In genomic region chr5:36502608-36503007, GRCh38 we compare ENCODE assay signal across 12 cellular contexts.
A peak's percentile ranks its signal among the peaks of the same experiment; 100 is the strongest.
DNase-seq lines count a peak whose midpoint lies in the region; ATAC-seq and TF ChIP-seq lines count a peak whose summit lies in the region.
"Had no signal": no experiment of that assay in that cellular context is flagged by ENCODE, and none has a peak within 500 bp of the region (broad histone marks: within the 10 kb centered on the region; RNA-seq: fewer than 3 reads in every experiment).

No MANE protein-coding gene starts in this region.

- WGBS in body of pancreas, 2 donors = 32 to 33% methylated on average over 6 of the region's 6 CpGs

- H3K27me3 ChIP-seq in body of pancreas = no peaks in the 10 kb centered on the region
- no peaks in the 10 kb centered on the region for H3K27me3 ChIP-seq in CD4-positive, alpha-beta memory T cell (ENCODE audit: insufficient read depth, low read length)

- H3K4me3 ChIP-seq in AG09309 (ENCODE audit: control insufficient read depth, low read depth, low read length) = no peak overlapping the region
- H3K4me3 ChIP-seq in body of pancreas = no peak overlapping the region
- H3K4me3 ChIP-seq in CD4-positive, alpha-beta memory T cell (ENCODE audit: low read length in 2 of 2) = no peak overlapping the region

- no peak for TF ChIP-seq CTCF in AG09309 (IDR thresholded peaks at IDR 0.05; ENCODE audit: control insufficient read depth, insufficient read depth, low read depth, low read length, missing control alignments)
- no peak for TF ChIP-seq CTCF in body of pancreas (IDR thresholded peaks at IDR 0.05)

- H3K9me3 ChIP-seq in body of pancreas = no peaks in the 10 kb centered on the region
- H3K9me3 ChIP-seq in CD4-positive, alpha-beta memory T cell (ENCODE audit: control insufficient read depth in 1 of 2, low read length in 2 of 2) = no peaks in the 10 kb centered on the region

- POLR2A ChIA-PET in CD4-positive, alpha-beta memory T cell (lab: Charles Lee; ENCODE audit: partially characterized antibody) = no interaction called here

- no peaks in the 10 kb centered on the region for H3K4me1 Mint-ChIP-seq in CD4-positive, alpha-beta memory T cell
- H3K4me1 Mint-ChIP-seq: naive thymus-derived CD8-positive, alpha-beta T cell; stimulated activated naive CD8-positive, alpha-beta T cell treated with anti-CD3 and anti-CD28 coated beads, Interleukin-15, amount 100 ng/mL, for 72 hours had no signal

- no peaks in the 10 kb centered on the region for H3K4me1 ChIP-seq in body of pancreas
- no peaks in the 10 kb centered on the region for H3K4me1 ChIP-seq in CD4-positive, alpha-beta memory T cell (ENCODE audit: insufficient read depth, low read length)

- DNase-seq in AG09309 (ENCODE audit: low read depth) (peak; percentile 82), LoVo (ENCODE audit: low spot score) (peak; percentile 94), body of pancreas (peak in 2 of 4 donors; percentile 16 to 18), left lobe of liver (ENCODE audit: low spot score) (no peak), germinal center (ENCODE audit: low spot score) (no peak)
- DNase-seq in CD4-positive, alpha-beta memory T cell = no peak
- DNase-seq: activated T-cell treated with anti-CD3 and anti-CD28 coated beads, Interleukin-2, amount 50 U/mL, for 1 hour; naive thymus-derived CD8-positive, alpha-beta T cell; stimulated activated naive CD8-positive, alpha-beta T cell treated with anti-CD3 and anti-CD28 coated beads, Interleukin-15, amount 100 ng/mL, for 72 hours had no signal

- intact Hi-C loops in body of pancreas (cut with DNase I) = no loop called here
- intact Hi-C loops in CD4-positive, alpha-beta memory T cell (cut with micrococcal nuclease) = no loop called here

- CTCF ChIA-PET in CD4-positive, alpha-beta memory T cell (lab: Charles Lee; ENCODE audit: partially characterized antibody) = interaction anchor here (0.6 to 1.0 kb wide), 3 partner anchors 11 to 423 kb away, joined by 3 read pairs; no protein-coding TSS in a partner anchor

- H3K36me3 ChIP-seq in body of pancreas (replicated peaks in 1 of 2; ENCODE audit: insufficient read depth in 1 of 2, low read depth in 2 of 2) = no peaks in the 10 kb centered on the region
- no peaks in the 10 kb centered on the region for H3K36me3 ChIP-seq in CD4-positive, alpha-beta memory T cell (ENCODE audit: insufficient read depth, low read length)

- no peak overlapping the region for H3K27ac Mint-ChIP-seq in CD4-positive, alpha-beta memory T cell
- H3K27ac Mint-ChIP-seq: stimulated activated naive CD8-positive, alpha-beta T cell treated with anti-CD3 and anti-CD28 coated beads, Interleukin-15, amount 100 ng/mL, for 72 hours had no signal

- H3K9me3 Mint-ChIP-seq in CD4-positive, alpha-beta memory T cell = no peaks in the 10 kb centered on the region
- H3K9me3 Mint-ChIP-seq: naive thymus-derived CD8-positive, alpha-beta T cell; stimulated activated naive CD8-positive, alpha-beta T cell treated with anti-CD3 and anti-CD28 coated beads, Interleukin-15, amount 100 ng/mL, for 72 hours had no signal

- no peak for TF ChIP-seq POLR2A in body of pancreas (IDR thresholded peaks at IDR 0.05)

- ATAC-seq in body of pancreas (peak; percentile 70), left lobe of liver (peak; percentile 60), GM19463 (IDR thresholded peaks at IDR 0.05; ENCODE audit: unreplicated experiment) (no peak), GM19467 (IDR thresholded peaks at IDR 0.05; ENCODE audit: unreplicated experiment) (no peak)
- ATAC-seq: naive thymus-derived CD8-positive, alpha-beta T cell; stimulated activated naive CD8-positive, alpha-beta T cell treated with anti-CD3 and anti-CD28 coated beads, Interleukin-15, amount 100 ng/mL, for 72 hours had no signal

- H3K27ac ChIP-seq in body of pancreas = no peak overlapping the region
- no peak overlapping the region for H3K27ac ChIP-seq in CD4-positive, alpha-beta memory T cell (ENCODE audit: low read depth, low read length)
- H3K27ac ChIP-seq: C4-2B had no signal

- no peaks in the 10 kb centered on the region for H3K36me3 Mint-ChIP-seq in CD4-positive, alpha-beta memory T cell
- H3K36me3 Mint-ChIP-seq: naive thymus-derived CD8-positive, alpha-beta T cell had no signal

- H3K27me3 Mint-ChIP-seq in CD4-positive, alpha-beta memory T cell = peaks cover 2 to 4% of the 10 kb centered on the region in 2 donors

- no peak overlapping the region for H3K4me3 Mint-ChIP-seq in CD4-positive, alpha-beta memory T cell
- H3K4me3 Mint-ChIP-seq: naive thymus-derived CD8-positive, alpha-beta T cell; stimulated activated naive CD8-positive, alpha-beta T cell treated with anti-CD3 and anti-CD28 coated beads, Interleukin-15, amount 100 ng/mL, for 72 hours had no signal

Comparison
In these comparisons a context has a peak if more than half of its experiments do, and no peak if none do; other contexts are left out.
1. DNase-seq: peak in AG09309 (single experiment) and LoVo (single experiment); none in left lobe of liver (single experiment), germinal center (single experiment) and CD4-positive, alpha-beta memory T cell (0 of 5).
2. ATAC-seq: peak in body of pancreas (single experiment) and left lobe of liver (single experiment); none in GM19463 (single experiment) and GM19467 (single experiment).